ENCODE assay signal across 1 cellular context in genomic region chr1:96998466-96998865, GRCh38.
TF ChIP-seq lines count a peak whose summit lies in the region.

No MANE protein-coding gene starts in this region.

TF ChIP-seq in IMR-90, 13 proteins besides CTCF, POLR2A, EP300 and RAD21:
- no peak for TF ChIP-seq MAFK (IDR thresholded peaks at IDR 0.05; ENCODE audit: low read depth, low read length)
- TF ChIP-seq CEBPB (IDR thresholded peaks at IDR 0.05; ENCODE audit: low read depth, low read length), result no peak
- TF ChIP-seq RFX5 (IDR thresholded peaks at IDR 0.05; ENCODE audit: low read depth, low read length), result no peak
- no peak for TF ChIP-seq FOS (IDR thresholded peaks at IDR 0.05; ENCODE audit: low read depth, low read length)
- TF ChIP-seq RCOR1 (IDR thresholded peaks at IDR 0.05; ENCODE audit: insufficient replicate concordance, low read length), result no peak
- no peak for TF ChIP-seq BHLHE40 (IDR thresholded peaks at IDR 0.05; ENCODE audit: low read depth, low read length)
- TF ChIP-seq CHD1 (IDR thresholded peaks at IDR 0.05; ENCODE audit: low read depth, low read length), result no peak
- TF ChIP-seq ELK1 (IDR thresholded peaks at IDR 0.05; ENCODE audit: borderline replicate concordance, low read depth, low read length), result no peak
- no peak for TF ChIP-seq USF2 (IDR thresholded peaks at IDR 0.05; ENCODE audit: low read depth, low read length)
- TF ChIP-seq SMC3 (IDR thresholded peaks at IDR 0.05; ENCODE audit: low read depth, low read length), result no peak
